Comparison of ENCODE assay signal across 16 cellular contexts in the genomic region with DNA sequence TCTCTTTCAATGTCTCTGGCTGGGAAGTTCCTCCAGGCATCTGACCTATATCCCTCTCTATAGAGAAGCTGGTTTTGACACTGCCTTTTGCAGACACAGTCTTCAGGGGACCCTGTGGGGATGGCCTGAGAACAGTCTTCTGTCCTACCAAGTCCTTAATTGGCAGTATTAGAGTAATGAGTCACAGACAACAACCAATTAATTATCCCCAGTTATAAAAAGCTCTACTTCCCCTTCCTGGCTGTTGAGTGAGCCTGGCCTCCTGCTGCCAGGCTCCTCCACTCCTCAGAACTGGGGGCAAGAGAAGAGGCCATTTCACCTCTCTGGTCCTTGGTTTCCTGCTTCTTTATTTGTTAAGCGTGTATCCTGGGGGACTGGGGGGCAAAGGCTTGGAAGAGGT. TPM values are rescaled to one million over a fixed set of nuclear protein-coding genes. Genes with fewer than 3 reads are reported as not detected.
DNase-seq lines count a peak whose midpoint lies in the region; ATAC-seq, FAIRE-seq and TF ChIP-seq lines count a peak whose summit lies in the region.
"Had no signal": no experiment of that assay in that cellular context is flagged by ENCODE, and none has a peak within 500 bp of the region (broad histone marks: within the 10 kb centered on the region; RNA-seq: fewer than 3 reads in every experiment).

No MANE protein-coding gene starts in this region.

- no peak overlapping the region for H4K12ac ChIP-seq in trophoblast cell (ENCODE audit: low read depth, low read length)

- H3K4me2 ChIP-seq in Karpas-422 (ENCODE audit: low read depth, low read length, poor library complexity, severe bottlenecking): peak overlapping the region; percentile 8
- no peak overlapping the region for H3K4me2 ChIP-seq in trophoblast cell (ENCODE audit: low read length)

- no peak overlapping the region for H2AK5ac ChIP-seq in trophoblast cell (ENCODE audit: low read length)

- H3K9ac ChIP-seq in Karpas-422 (ENCODE audit: low read length): peak overlapping the region; percentile 26; the same call in 1 of the 2 replicates
- no peak overlapping the region for H3K9ac ChIP-seq in trophoblast cell (ENCODE audit: low read length)

- no peak overlapping the region for H3K18ac ChIP-seq in trophoblast cell (ENCODE audit: low read length)

- peaks cover 3% of the 10 kb centered on the region for H3K79me1 ChIP-seq in trophoblast cell (ENCODE audit: low read length)

- H2BK5ac ChIP-seq in trophoblast cell (ENCODE audit: low read depth, low read length, poor library complexity): no peak overlapping the region

- WGBS in trophoblast cell (ENCODE audit: extremely low coverage, insufficient coverage, insufficient read length): no CpG with 5 or more reads among the region's 1 CpG

- H3K14ac ChIP-seq in trophoblast cell (ENCODE audit: low read length): no peak overlapping the region

- H3K79me2 ChIP-seq in Karpas-422 (ENCODE audit: low read length): peaks cover 66% of the 10 kb centered on the region
- no peaks in the 10 kb centered on the region for H3K79me2 ChIP-seq in trophoblast cell (ENCODE audit: control insufficient read depth, insufficient read depth, low read length, poor library complexity)

- no peak overlapping the region for H3K4ac ChIP-seq in trophoblast cell (ENCODE audit: low read depth, low read length)

- DNase-seq in BE2C (peak; percentile 48), Karpas-422 (peak; percentile 78), SKM-1 (lab: John Stamatoyannopoulos, UW; ENCODE audit: unreplicated experiment) (peak; percentile 16), fibroblast of villous mesenchyme (ENCODE audit: low read depth) (peak; percentile 36), trophoblast cell (no peak), D721Med (ENCODE audit: insufficient read length, low spot score) (no peak)
- DNase-seq: activated CD4-positive, alpha-beta T cell treated with anti-CD3 and anti-CD28 coated beads for 36 hours; effector CD8-positive, alpha-beta T cell; left cardiac atrium; NCI-H187; NCI-H774; stimulated activated CD4-positive, alpha-beta T cell treated with anti-CD3 and anti-CD28 coated beads, Interleukin-4, amount 100 ng/mL, for 24 hours; stimulated activated naive CD8-positive, alpha-beta T cell treated with anti-CD3 and anti-CD28 coated beads, Interleukin-15, Interleukin-2, amounts not matched to agents 100 U/mL and 50 U/mL, for 24 hours had no signal

- H3K9me3 Mint-ChIP-seq in stimulated activated memory B cell treated with anti-CD40 and anti-IgM and Interleukin-4, amounts not matched to agents 10 μg/mL and 1 μg/mL and 100 μg/mL, for 72 hours: no peaks in the 10 kb centered on the region

- no peak overlapping the region for H4K91ac ChIP-seq in trophoblast cell (ENCODE audit: low read depth, low read length)

- H3K27ac ChIP-seq in Karpas-422 (ENCODE audit: low read length) (peak overlapping the region; percentile 93), trophoblast cell (ENCODE audit: low read depth, low read length) (no peak overlapping the region)
- H3K27ac ChIP-seq: C4-2B had no signal

- no peaks in the 10 kb centered on the region for H3K27me3 Mint-ChIP-seq in stimulated activated memory B cell treated with anti-CD40 and anti-IgM and Interleukin-4, amounts not matched to agents 10 μg/mL and 1 μg/mL and 100 μg/mL, for 72 hours
- H3K27me3 Mint-ChIP-seq: activated CD4-positive, alpha-beta T cell treated with anti-CD3 and anti-CD28 coated beads for 36 hours had no signal

- H3K36me3 Mint-ChIP-seq in stimulated activated memory B cell treated with anti-CD40 and anti-IgM and Interleukin-4, amounts not matched to agents 10 μg/mL and 1 μg/mL and 100 μg/mL, for 72 hours: peaks cover 6% of the 10 kb centered on the region

- no peaks in the 10 kb centered on the region for H3K9me3 ChIP-seq in BE2C
- H3K9me3 ChIP-seq in Karpas-422 (ENCODE audit: low read length): no peaks in the 10 kb centered on the region
- H3K9me3 ChIP-seq in trophoblast cell (ENCODE audit: insufficient read depth, low read depth, low read length): no peaks in the 10 kb centered on the region

- H3K4me3 ChIP-seq in BE2C (ENCODE audit: low read depth, low read length) (no peak overlapping the region), Karpas-422 (ENCODE audit: low read length) (no peak overlapping the region), fibroblast of villous mesenchyme (ENCODE audit: low read depth, low read length) (no peak overlapping the region), trophoblast cell (ENCODE audit: low read depth, low read length) (no peak overlapping the region)

- peaks cover 42% of the 10 kb centered on the region for H3K4me1 ChIP-seq in BE2C
- peaks cover 100% of the 10 kb centered on the region for H3K4me1 ChIP-seq in Karpas-422 (ENCODE audit: low read length)
- H3K4me1 ChIP-seq in trophoblast cell (ENCODE audit: control insufficient read depth in 1 of 2, insufficient read depth in 2 of 2, low read length in 2 of 2): peaks cover 5% of the 10 kb centered on the region in 2 experiments

- H3K23ac ChIP-seq in trophoblast cell (ENCODE audit: low read length): no peak overlapping the region

- no peak overlapping the region for H3K27ac Mint-ChIP-seq in stimulated activated memory B cell treated with anti-CD40 and anti-IgM and Interleukin-4, amounts not matched to agents 10 μg/mL and 1 μg/mL and 100 μg/mL, for 72 hours

- H3K27me3 ChIP-seq in BE2C (no peaks in the 10 kb centered on the region), Karpas-422 (ENCODE audit: low read length) (no peaks in the 10 kb centered on the region), trophoblast cell (ENCODE audit: insufficient read depth, low read length) (no peaks in the 10 kb centered on the region)

- no peaks in the 10 kb centered on the region for H3K36me3 ChIP-seq in BE2C
- H3K36me3 ChIP-seq in Karpas-422 (ENCODE audit: insufficient read depth, low read length): peaks cover 21% of the 10 kb centered on the region
- H3K36me3 ChIP-seq in trophoblast cell (ENCODE audit: control insufficient read depth in 1 of 2, insufficient read depth in 2 of 2, low read length in 2 of 2): no peaks in the 10 kb centered on the region

- no peak overlapping the region for H2AFZ ChIP-seq in Karpas-422 (ENCODE audit: low read length)
- no peak overlapping the region for H2AFZ ChIP-seq in trophoblast cell (ENCODE audit: insufficient read depth, low read length, poor library complexity)

- TF ChIP-seq CTCF in BE2C (IDR thresholded peaks at IDR 0.05; ENCODE audit: low read depth, low read length) (no peak), fibroblast of villous mesenchyme (IDR thresholded peaks at IDR 0.05; ENCODE audit: insufficient read depth, low read depth, low read length) (no peak), D721Med (IDR thresholded peaks at IDR 0.05; ENCODE audit: insufficient read depth, missing control alignments) (no peak)

- no peak overlapping the region for H4K8ac ChIP-seq in trophoblast cell (ENCODE audit: low read depth, low read length)

- peaks cover 13% of the 10 kb centered on the region for H3K4me1 Mint-ChIP-seq in stimulated activated memory B cell treated with anti-CD40 and anti-IgM and Interleukin-4, amounts not matched to agents 10 μg/mL and 1 μg/mL and 100 μg/mL, for 72 hours

- no peak for ATAC-seq in stimulated activated memory B cell treated with anti-CD40 and anti-IgM and Interleukin-4, amounts not matched to agents 10 μg/mL and 1 μg/mL and 100 μg/mL, for 72 hours
- ATAC-seq in GM19397 (IDR thresholded peaks at IDR 0.05; ENCODE audit: unreplicated experiment): no peak
- ATAC-seq: activated CD4-positive, alpha-beta T cell treated with anti-CD3 and anti-CD28 coated beads for 36 hours; left cardiac atrium; stimulated activated naive CD8-positive, alpha-beta T cell treated with anti-CD3 and anti-CD28 coated beads, Interleukin-15, Interleukin-2, amounts not matched to agents 100 U/mL and 50 U/mL, for 24 hours had no signal

- no peak for FAIRE-seq in D721Med (lab: Jason Lieb, UNC)

- no peaks in the 10 kb centered on the region for H4K20me1 ChIP-seq in Karpas-422 (ENCODE audit: insufficient read depth, low read depth, low read length)

- no peak overlapping the region for H3K4me3 Mint-ChIP-seq in stimulated activated memory B cell treated with anti-CD40 and anti-IgM and Interleukin-4, amounts not matched to agents 10 μg/mL and 1 μg/mL and 100 μg/mL, for 72 hours
- H3K4me3 Mint-ChIP-seq: activated CD4-positive, alpha-beta T cell treated with anti-CD3 and anti-CD28 coated beads for 36 hours had no signal

- H3K9me2 ChIP-seq in Karpas-422 (replicated peaks; ENCODE audit: insufficient read depth, low read length): no peaks in the 10 kb centered on the region

- H2BK120ac ChIP-seq in trophoblast cell (ENCODE audit: insufficient read depth, low read length, poor library complexity): no peak overlapping the region

- H2BK12ac ChIP-seq in trophoblast cell (ENCODE audit: low read length): no peak overlapping the region

RNA-seq across cellular contexts. Expression of a gene that starts 41.2 kb away (rescaled TPM):
- polyA plus RNA-seq in BE2C (2012; ENCODE audit: insufficient read depth, insufficient read length, low read depth): 1.9 TPM
- total RNA-seq in Karpas-422 (2014; rRNA removed; shearing (Covaris generic); ENCODE audit: low replicate concordance): 1.3 and 8.5 TPM in 2 replicates
- total RNA-seq in fibroblast of villous mesenchyme: 1.3 and 3.2 TPM in 2 replicates
- 0.08 and 0.10 TPM in 2 replicates for polyA plus RNA-seq in trophoblast cell (2013)

RNA-seq across cellular contexts. Expression of a gene that starts 51.5 kb away (rescaled TPM):
- polyA plus RNA-seq in BE2C (2012; ENCODE audit: insufficient read depth, insufficient read length, low read depth): 18.0 TPM
- 137 and 237 TPM in 2 replicates for total RNA-seq in Karpas-422 (2014; rRNA removed; shearing (Covaris generic); ENCODE audit: low replicate concordance)
- total RNA-seq in fibroblast of villous mesenchyme: 9.5 and 10.3 TPM in 2 replicates
- polyA plus RNA-seq in trophoblast cell (2013): 15.7 and 17.4 TPM in 2 replicates

Comparison
In these comparisons a context has a peak if more than half of its experiments do, and no peak if none do; other contexts are left out.
1. DNase-seq: peak in BE2C (single experiment), Karpas-422 (single experiment), SKM-1 (single experiment) and fibroblast of villous mesenchyme (single experiment); none in trophoblast cell (0 of 2) and D721Med (single experiment).
2. RNA of a gene that starts 51.5 kb away (total RNA-seq): 137 to 237 TPM in Karpas-422; 9.5 to 10.3 TPM in fibroblast of villous mesenchyme; every median in the first group is over 10 times any median in the second.